8 cellular contexts compared by ENCODE assay signal in the genomic region with DNA sequence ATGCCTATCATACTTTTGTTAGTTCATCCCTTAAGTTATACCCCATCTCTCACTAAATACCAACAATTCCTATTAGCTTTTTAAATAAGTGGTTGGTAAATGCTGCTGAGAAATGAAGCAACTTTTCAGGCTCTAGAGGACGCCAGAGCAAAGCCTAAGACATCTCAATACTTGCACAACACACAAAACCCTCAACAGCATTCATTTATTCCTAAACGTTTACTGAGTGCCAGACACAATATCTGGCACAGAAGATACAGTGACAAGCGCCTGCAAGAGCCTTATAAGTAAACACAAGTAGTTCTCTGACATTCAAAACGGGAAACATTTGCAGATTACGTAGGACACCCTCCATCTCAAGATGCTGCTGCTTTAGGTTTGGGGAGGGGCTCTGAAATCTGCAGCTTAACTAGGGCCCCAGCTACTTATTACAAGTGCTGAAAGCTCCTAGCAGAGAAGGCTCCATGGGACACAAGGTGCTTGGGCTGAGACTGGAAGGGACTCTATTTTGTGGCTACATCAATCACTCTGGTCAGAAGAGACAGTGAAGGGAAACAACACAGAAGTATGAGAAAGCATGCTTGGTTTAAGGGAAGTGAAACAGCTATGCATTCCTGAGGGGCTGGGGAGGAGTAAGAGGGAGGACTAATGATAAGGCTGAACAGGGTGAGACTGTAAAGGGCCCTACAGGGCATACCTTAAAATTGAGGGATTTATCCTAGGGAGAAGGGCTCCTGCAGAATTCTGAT.
A peak's percentile ranks its signal among the peaks of the same experiment; 100 is the strongest.
DNase-seq lines count a peak whose midpoint lies in the region; ATAC-seq lines count a peak whose summit lies in the region.

No MANE protein-coding gene starts in this region.

- DNase-seq in NCI-H1694 treated with DMSO at 0.1 percent for 48 hours (lab: John Stamatoyannopoulos, UW) (peak; percentile 2), NCI-H1694 (lab: John Stamatoyannopoulos, UW) (no peak), NOMO-1 (lab: John Stamatoyannopoulos, UW; ENCODE audit: unreplicated experiment in 2 of 2) (peak; percentile 65 to 89), hippocampal formation (lab: John Stamatoyannopoulos, UW) (peak; percentile 44 to 66), 8988T (no peak), GF-D8 (lab: John Stamatoyannopoulos, UW) (no peak)
- no peak for DNase-seq in activated T-cell treated with anti-CD3 and anti-CD28 coated beads, Interleukin-2, amount 50 U/mL, for 1 hour

- peak; percentile 69 for ATAC-seq in HG02763 (IDR thresholded peaks at IDR 0.05; ENCODE audit: unreplicated experiment)

Comparison
In these comparisons a context has a peak if more than half of its experiments do, and no peak if none do; other contexts are left out.
1. DNase-seq: peak in NCI-H1694 treated with DMSO at 0.1 percent for 48 hours (single experiment), NOMO-1 (2 of 2) and hippocampal formation (2 of 2); none in NCI-H1694 (single experiment), 8988T (single experiment), activated T-cell treated with anti-CD3 and anti-CD28 coated beads, Interleukin-2, amount 50 U/mL, for 1 hour (single experiment) and GF-D8 (single experiment).